In genomic region chr2:61470122-61470951, GRCh38 we compare ENCODE assay signal across 8 cellular contexts. TPM values are rescaled to one million over a fixed set of nuclear protein-coding genes. Genes with fewer than 3 reads are reported as not detected.
DNase-seq lines count a peak whose midpoint lies in the region; ATAC-seq and TF ChIP-seq lines count a peak whose summit lies in the region.

No MANE protein-coding gene starts in this region.

- DNase-seq in GM12864 (ENCODE audit: low read depth) (peak; percentile 31), NCI-H187 treated with DMSO at 0.1 percent for 48 hours (lab: John Stamatoyannopoulos, UW) (peak; percentile 51), WERI-Rb-1 (peak; percentile 98), mammary epithelial cell (peak; percentile 80), inferior parietal cortex (ENCODE audit: extremely low spot score) (peak; percentile 52), spleen (peak; percentile 96)

- H3K4me1 ChIP-seq in mammary epithelial cell (ENCODE audit: insufficient read depth, low read length) (peaks cover 10% of the 10 kb centered on the region), spleen (peaks cover 20 to 61% (median 51%) of the 10 kb centered on the region in 6 donors)

- dilution Hi-C loops in mammary epithelial cell (cut with HindIII; ENCODE audit: low sequenced_read_pairs) = no loop called here

- peak overlapping the region; percentile 95 for H3K27ac ChIP-seq in WERI-Rb-1
- peak overlapping the region; percentile 84 for H3K27ac ChIP-seq in mammary epithelial cell (ENCODE audit: insufficient read depth, low read depth, low read length)
- H3K27ac ChIP-seq in spleen = peak overlapping the region; percentile 94 to 99 (median 99)

- H4K20me1 ChIP-seq in mammary epithelial cell (ENCODE audit: insufficient read depth, low read length) = no peaks in the 10 kb centered on the region

- CTCF ChIA-PET in mammary epithelial cell (lab: Charles Lee; ENCODE audit: low non-redundant PET) = no interaction called here

- H2AFZ ChIP-seq in mammary epithelial cell (ENCODE audit: low read depth, low read length) = peak overlapping the region; percentile 76

- WGBS in mammary epithelial cell (ENCODE audit: low coverage, missing lambda C conversion rate) = 5% methylated on average over 7 of the region's 94 CpGs
- WGBS in spleen, 5 donors = 0 to 1% (median 0%) methylated on average over 36 to 79 of the region's 94 CpGs

- ATAC-seq in HG02678 (IDR thresholded peaks at IDR 0.05; ENCODE audit: unreplicated experiment) = peak; percentile 24
- ATAC-seq in GM18858 (IDR thresholded peaks at IDR 0.05; ENCODE audit: unreplicated experiment) = no peak

- peaks cover 31% of the 10 kb centered on the region for H3K36me3 ChIP-seq in WERI-Rb-1
- H3K36me3 ChIP-seq in mammary epithelial cell (ENCODE audit: insufficient read depth, low read length) = peaks cover 8% of the 10 kb centered on the region
- peaks cover 0 to 33% (median 0%) of the 10 kb centered on the region in 6 donors for H3K36me3 ChIP-seq in spleen

- H3K4me3 ChIP-seq in GM12864 (ENCODE audit: low read depth, low read length) (peak overlapping the region; percentile 82), WERI-Rb-1 (ENCODE audit: low read depth, low read length) (peak overlapping the region; percentile 93), mammary epithelial cell (replicated peaks in 1 of 3; ENCODE audit: insufficient read depth in 1 of 3, low read depth in 2 of 3, low read length in 3 of 3) (peak overlapping the region; percentile 94 to 100 (median 99)), spleen (peak overlapping the region; percentile 49 to 91 (median 73))

- BruUV-seq in mammary epithelial cell (replicated peaks; lab: Mats Ljungman, UMichigan) = no TSS peak

- H3K9me3 ChIP-seq in WERI-Rb-1 (ENCODE audit: severe bottlenecking) (no peaks in the 10 kb centered on the region), mammary epithelial cell (replicated peaks; ENCODE audit: insufficient read depth, low read length) (no peaks in the 10 kb centered on the region), spleen (no peaks in the 10 kb centered on the region)

- no peak for TF ChIP-seq POLR2A in spleen (IDR thresholded peaks at IDR 0.05)

- no peaks in the 10 kb centered on the region for H3K27me3 ChIP-seq in WERI-Rb-1 (ENCODE audit: insufficient read depth, low read depth, severe bottlenecking)
- H3K27me3 ChIP-seq in mammary epithelial cell (ENCODE audit: insufficient read depth, low read length) = no peaks in the 10 kb centered on the region
- no peaks in the 10 kb centered on the region for H3K27me3 ChIP-seq in spleen (replicated peaks in 1 of 7)

- in situ Hi-C loops in mammary epithelial cell (cut with MboI; ENCODE audit: low sequenced_read_pairs in 2 of 2) = no loop called here

- no peak for TF ChIP-seq CTCF in GM12864 (IDR thresholded peaks at IDR 0.05; ENCODE audit: low read depth, low read length, missing control alignments)
- TF ChIP-seq CTCF in WERI-Rb-1 (IDR thresholded peaks at IDR 0.05; ENCODE audit: low read depth, low read length) = no peak
- no peak for TF ChIP-seq CTCF in mammary epithelial cell (conservative IDR thresholded peaks at IDR 0.05 in 1 of 2, IDR thresholded peaks at IDR 0.05 in 1 of 2; ENCODE audit: extremely low read depth in 1 of 2, insufficient read depth in 1 of 2, low read depth in 1 of 2, low read length in 2 of 2)
- TF ChIP-seq CTCF in spleen (IDR thresholded peaks at IDR 0.05 in 8 of 11, conservative IDR thresholded peaks at IDR 0.05 in 3 of 11) = no peak

- peak overlapping the region; percentile 93 for H3K4me2 ChIP-seq in mammary epithelial cell (ENCODE audit: insufficient read depth, low read depth, low read length)

- intact Hi-C loops in mammary epithelial cell (cut with micrococcal nuclease) = loop anchor here (5.0 kb wide), 2 partner anchors 48 to 333 kb away; no protein-coding TSS in a partner anchor
- intact Hi-C loops in spleen (cut with DNase I; ENCODE audit: low total_unique reads) = no loop called here

- H3K9ac ChIP-seq in mammary epithelial cell (ENCODE audit: insufficient read depth, low read length) = peak overlapping the region; percentile 95

- H3K79me2 ChIP-seq in mammary epithelial cell (ENCODE audit: insufficient read depth, low read length) = peaks cover 69% of the 10 kb centered on the region

RNA-seq across cellular contexts. Expression of gene USP34, which starts 0.6 kb away (rescaled TPM):
- total RNA-seq in mammary epithelial cell = 100 to 1,000 TPM in 1 of 2 donors, 10 to 100 TPM in 1; 84.5 to 108 TPM
- polyA plus RNA-seq in mammary epithelial cell = 23.1 TPM
- 193 TPM for polyA minus RNA-seq in mammary epithelial cell
- total RNA-seq in spleen = 100 to 1,000 TPM; 124 to 222 (median 152) TPM
- 10 to 100 TPM; 52.1 to 59.8 (median 58.4) TPM for polyA plus RNA-seq in spleen

Comparison
In these comparisons a context has a peak if more than half of its experiments do, and no peak if none do; other contexts are left out.
1. DNase-seq: peak in every context shown above with its lines; median percentile 98 in WERI-Rb-1; 96 in spleen; 80 in mammary epithelial cell; 52 in inferior parietal cortex; 51 in NCI-H187 treated with DMSO at 0.1 percent for 48 hours; 31 in GM12864.